ENCODE assay signal across 13 cellular contexts in the genomic region with DNA sequence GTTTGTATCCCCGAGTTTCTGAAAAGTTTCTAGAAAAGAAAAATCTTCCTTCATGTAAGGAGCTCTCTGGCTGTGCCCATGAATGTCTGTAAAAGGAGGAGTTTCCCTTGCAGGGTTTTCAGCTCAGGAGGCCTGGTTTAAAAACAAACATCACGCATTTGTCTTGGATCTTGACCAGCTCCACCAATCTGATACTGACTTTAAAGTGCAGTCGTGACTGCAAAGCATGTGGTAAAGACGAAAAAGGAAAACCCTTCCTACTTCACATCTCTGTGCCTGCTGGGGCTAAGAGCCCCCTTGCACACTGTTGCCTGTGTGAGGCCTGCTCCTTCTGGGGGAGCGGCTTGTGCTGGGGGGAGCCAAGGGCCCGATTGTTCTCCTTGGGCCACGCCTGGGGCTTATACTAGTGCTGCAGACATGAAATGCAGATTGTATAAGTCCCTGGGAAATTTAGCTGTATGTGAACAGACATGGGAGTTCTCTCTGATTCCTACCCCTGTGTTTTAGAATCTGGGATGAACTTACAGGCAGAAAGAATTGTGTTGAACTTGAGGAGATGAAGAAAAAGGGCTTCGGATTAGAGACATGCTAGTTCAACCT.
DNase-seq lines count a peak whose midpoint lies in the region; ATAC-seq and TF ChIP-seq lines count a peak whose summit lies in the region.
"Had no signal": no experiment of that assay in that cellular context is flagged by ENCODE, and none has a peak within 500 bp of the region (broad histone marks: within the 10 kb centered on the region; RNA-seq: fewer than 3 reads in every experiment).

No MANE protein-coding gene starts in this region.

- no peak for TF ChIP-seq POLR2A in body of pancreas (IDR thresholded peaks at IDR 0.05)

- 42 to 59% methylated on average over 8 of the region's 8 CpGs for WGBS in body of pancreas, 2 donors
- WGBS in right cardiac atrium: 42% methylated on average over 8 of the region's 8 CpGs

- H3K4me3 ChIP-seq in body of pancreas (no peak overlapping the region), right cardiac atrium (ENCODE audit: low read length) (no peak overlapping the region)
- H3K4me3 ChIP-seq in CD4-positive, alpha-beta memory T cell (ENCODE audit: low read length in 2 of 2): no peak overlapping the region

- no peaks in the 10 kb centered on the region for H3K27me3 ChIP-seq in body of pancreas
- H3K27me3 ChIP-seq in right cardiac atrium (ENCODE audit: control insufficient read depth, insufficient read depth): no peaks in the 10 kb centered on the region
- H3K27me3 ChIP-seq in CD4-positive, alpha-beta memory T cell (ENCODE audit: insufficient read depth, low read length): no peaks in the 10 kb centered on the region

- peak overlapping the region in 1 of 4 donors; percentile 15 for H3K27ac ChIP-seq in body of pancreas
- peak overlapping the region; percentile 60 for H3K27ac ChIP-seq in right cardiac atrium (ENCODE audit: low read length)
- H3K27ac ChIP-seq in CD4-positive, alpha-beta memory T cell (ENCODE audit: low read depth, low read length): no peak overlapping the region

- no peak for TF ChIP-seq CTCF in body of pancreas (IDR thresholded peaks at IDR 0.05)

- H3K4me1 Mint-ChIP-seq in CD4-positive, alpha-beta memory T cell: no peaks in the 10 kb centered on the region

- POLR2A ChIA-PET in CD4-positive, alpha-beta memory T cell (lab: Charles Lee; ENCODE audit: partially characterized antibody): no interaction called here

- no peak overlapping the region for H3K4me3 Mint-ChIP-seq in CD4-positive, alpha-beta memory T cell
- H3K4me3 Mint-ChIP-seq: natural killer cell treated with Interleukin-12 subunit alpha and Interleukin-12 subunit beta and Interleukin-15 and Interleukin-18, amount 100 ng/mL, for 72 hours had no signal

- H3K9me3 ChIP-seq in body of pancreas: no peaks in the 10 kb centered on the region
- no peaks in the 10 kb centered on the region for H3K9me3 ChIP-seq in right cardiac atrium (ENCODE audit: control insufficient read depth, low read length)
- no peaks in the 10 kb centered on the region for H3K9me3 ChIP-seq in CD4-positive, alpha-beta memory T cell (ENCODE audit: control insufficient read depth in 1 of 2, low read length in 2 of 2)

- ATAC-seq in body of pancreas (no peak), right cardiac atrium (peak; percentile 25 to 70), sciatic nerve (peak; percentile 56), HG03175 (IDR thresholded peaks at IDR 0.05; ENCODE audit: unreplicated experiment) (no peak)
- ATAC-seq: natural killer cell treated with Interleukin-12 subunit alpha and Interleukin-12 subunit beta and Interleukin-15 and Interleukin-18, amount 100 ng/mL, for 72 hours had no signal

- H3K36me3 Mint-ChIP-seq in CD4-positive, alpha-beta memory T cell: peaks cover 0 to 8% of the 10 kb centered on the region in 2 donors

- H3K27me3 Mint-ChIP-seq in CD4-positive, alpha-beta memory T cell: peaks cover 3 to 15% of the 10 kb centered on the region in 2 donors

- H3K27ac Mint-ChIP-seq in CD4-positive, alpha-beta memory T cell: no peak overlapping the region
- H3K27ac Mint-ChIP-seq: natural killer cell treated with Interleukin-12 subunit alpha and Interleukin-12 subunit beta and Interleukin-15 and Interleukin-18, amount 100 ng/mL, for 72 hours had no signal

- CTCF ChIA-PET in CD4-positive, alpha-beta memory T cell (lab: Charles Lee; ENCODE audit: partially characterized antibody): no interaction called here

- no peaks in the 10 kb centered on the region for H3K36me3 ChIP-seq in body of pancreas (replicated peaks in 1 of 2; ENCODE audit: insufficient read depth in 1 of 2, low read depth in 2 of 2)
- no peaks in the 10 kb centered on the region for H3K36me3 ChIP-seq in CD4-positive, alpha-beta memory T cell (ENCODE audit: insufficient read depth, low read length)

- H3K4me1 ChIP-seq in body of pancreas (peaks cover 9% of the 10 kb centered on the region), right cardiac atrium (ENCODE audit: control insufficient read depth, insufficient read depth, low read length) (peaks cover 16% of the 10 kb centered on the region)
- no peaks in the 10 kb centered on the region for H3K4me1 ChIP-seq in CD4-positive, alpha-beta memory T cell (ENCODE audit: insufficient read depth, low read length)

- peak; percentile 44 for DNase-seq in Daoy (ENCODE audit: low read depth)
- peak in 3 of 4 donors; percentile 49 to 56 (median 53) for DNase-seq in body of pancreas
- no peak for DNase-seq in right cardiac atrium
- DNase-seq in sciatic nerve (ENCODE audit: low spot score): no peak
- no peak for DNase-seq in NCI-H146 (lab: John Stamatoyannopoulos, UW)
- no peak for DNase-seq in CD4-positive, alpha-beta memory T cell
- DNase-seq in putamen (ENCODE audit: low spot score): no peak
- DNase-seq: activated T-cell treated with anti-CD3 and anti-CD28 coated beads for 4 hours; NCI-H1694 treated with DMSO at 0.1 percent for 48 hours; SIG-M5; stimulated activated CD4-positive, alpha-beta T cell treated with anti-CD3 and anti-CD28 coated beads, Interleukin-12 subunit alpha, Interleukin-12 subunit beta, amount 100 ng/mL, for 4 hours had no signal

- intact Hi-C loops in body of pancreas (cut with DNase I): no loop called here
- intact Hi-C loops in right cardiac atrium (cut with DNase I): no loop called here
- intact Hi-C loops in sciatic nerve (cut with DNase I): no loop called here
- intact Hi-C loops in CD4-positive, alpha-beta memory T cell (cut with micrococcal nuclease): no loop called here

- H3K9me3 Mint-ChIP-seq in CD4-positive, alpha-beta memory T cell: peaks cover 3 to 28% (median 17%) of the 10 kb centered on the region in 8 donors

Comparison
In these comparisons a context has a peak if more than half of its experiments do, and no peak if none do; other contexts are left out.
1. DNase-seq: peak in Daoy (single experiment) and body of pancreas (3 of 4); none in right cardiac atrium (0 of 3), sciatic nerve (single experiment), NCI-H146 (single experiment), CD4-positive, alpha-beta memory T cell (0 of 5) and putamen (single experiment).
2. ATAC-seq: peak in right cardiac atrium (2 of 2) and sciatic nerve (single experiment); none in body of pancreas (single experiment) and HG03175 (single experiment).